In genomic region chr1:17494114-17494729, GRCh38 we compare ENCODE assay signal across 8 cellular contexts. TPM values are rescaled to one million over a fixed set of nuclear protein-coding genes. Genes with fewer than 3 reads are reported as not detected.
DNase-seq lines count a peak whose midpoint lies in the region; ATAC-seq and TF ChIP-seq lines count a peak whose summit lies in the region.

No MANE protein-coding gene starts in this region.

- H3K4me3 Mint-ChIP-seq in CD14-positive monocyte (no peak overlapping the region), nephron (no peak overlapping the region)

- H3K4me1 ChIP-seq in OCI-LY3 (ENCODE audit: low read length) (no peaks in the 10 kb centered on the region), esophagus muscularis mucosa (no peaks in the 10 kb centered on the region)

- no peak for TF ChIP-seq POLR2A in esophagus muscularis mucosa (IDR thresholded peaks at IDR 0.05; ENCODE audit: low read depth)

- H2AFZ ChIP-seq in OCI-LY3 (ENCODE audit: low read depth, low read length): no peak overlapping the region

- no peaks in the 10 kb centered on the region for H3K27me3 ChIP-seq in OCI-LY3 (ENCODE audit: low read depth, low read length)
- H3K27me3 ChIP-seq in esophagus muscularis mucosa: no peaks in the 10 kb centered on the region

- no peak overlapping the region for H3K27ac Mint-ChIP-seq in CD14-positive monocyte
- H3K27ac Mint-ChIP-seq in nephron: no peak overlapping the region

- ATAC-seq in GM19397 (IDR thresholded peaks at IDR 0.05; ENCODE audit: unreplicated experiment): no peak

- no peak overlapping the region for H3K27ac ChIP-seq in OCI-LY3 (ENCODE audit: low read length)
- no peak overlapping the region for H3K27ac ChIP-seq in esophagus muscularis mucosa (replicated peaks in 1 of 4)

- no peaks in the 10 kb centered on the region for H4K20me1 ChIP-seq in OCI-LY3 (ENCODE audit: insufficient read depth, low read length)

- peaks cover 0 to 2% (median 0%) of the 10 kb centered on the region in 7 donors for H3K9me3 Mint-ChIP-seq in CD14-positive monocyte
- peaks cover 19% of the 10 kb centered on the region for H3K9me3 Mint-ChIP-seq in nephron

- H3K36me3 ChIP-seq in OCI-LY3 (replicated peaks; ENCODE audit: low read depth, low read length): no peaks in the 10 kb centered on the region
- no peaks in the 10 kb centered on the region for H3K36me3 ChIP-seq in esophagus muscularis mucosa

- intact Hi-C loops in CD14-positive monocyte (cut with micrococcal nuclease) (loop anchor here (2.0 to 10.0 kb wide), 4 partner anchors 113 to 608 kb away; no protein-coding TSS in a partner anchor), esophagus muscularis mucosa (cut with DNase I) (loop anchor here (5.0 to 10.0 kb wide), 4 partner anchors 72 to 1083 kb away; no protein-coding TSS in a partner anchor)

- H3K36me3 Mint-ChIP-seq in CD14-positive monocyte: no peaks in the 10 kb centered on the region
- no peaks in the 10 kb centered on the region for H3K36me3 Mint-ChIP-seq in nephron (ENCODE audit: low read depth)

- TF ChIP-seq EP300 in esophagus muscularis mucosa (IDR thresholded peaks at IDR 0.05): no peak

- WGBS in esophagus muscularis mucosa: 25% methylated on average over 4 of the region's 5 CpGs

- H3K9ac ChIP-seq in OCI-LY3 (ENCODE audit: low read length): no peak overlapping the region

- peak; percentile 57 for DNase-seq in CD14-positive monocyte (ENCODE audit: low spot score)
- peak; percentile 56 for DNase-seq in HFF-Myc (ENCODE audit: extremely low read depth, low read depth)
- peak; percentile 59 for DNase-seq in activated T-cell treated with anti-CD3 and anti-CD28 coated beads for 24 hours (ENCODE audit: low read depth)
- no peak for DNase-seq in esophagus muscularis mucosa (ENCODE audit: extremely low spot score)
- DNase-seq in stimulated activated naive CD4-positive, alpha-beta T cell treated with Interleukin-2 at 50 U/mL for 16 hours (lab: John Stamatoyannopoulos, UW): peak; percentile 48

- H3K27me3 Mint-ChIP-seq in CD14-positive monocyte (ENCODE audit: low read depth in 3 of 3): peaks cover 5 to 15% (median 14%) of the 10 kb centered on the region in 3 donors
- H3K27me3 Mint-ChIP-seq in nephron (ENCODE audit: low read depth): peaks cover 11% of the 10 kb centered on the region

- H3K4me1 Mint-ChIP-seq in CD14-positive monocyte: no peaks in the 10 kb centered on the region
- peaks cover 6% of the 10 kb centered on the region for H3K4me1 Mint-ChIP-seq in nephron

- TF ChIP-seq CTCF in CD14-positive monocyte (IDR thresholded peaks at IDR 0.05) (peak; percentile 97), HFF-Myc (IDR thresholded peaks at IDR 0.05; ENCODE audit: low read depth, low read length, missing control alignments) (peak; percentile 98), OCI-LY3 (IDR thresholded peaks at IDR 0.05; ENCODE audit: low read depth, low read length) (peak; percentile 87), esophagus muscularis mucosa (IDR thresholded peaks at IDR 0.05) (peak; percentile 81 to 93 (median 83)), nephron (IDR thresholded peaks at IDR 0.05; ENCODE audit: unreplicated experiment in 3 of 3) (peak; percentile 72 to 82 (median 79))

- H3K9me3 ChIP-seq in OCI-LY3 (ENCODE audit: insufficient read depth, low read length): no peaks in the 10 kb centered on the region
- H3K9me3 ChIP-seq in esophagus muscularis mucosa: no peaks in the 10 kb centered on the region

- H3K4me3 ChIP-seq in HFF-Myc (replicated peaks; ENCODE audit: low read depth, low read length) (no peak overlapping the region), OCI-LY3 (ENCODE audit: low read length) (no peak overlapping the region), esophagus muscularis mucosa (no peak overlapping the region)

- H3K4me2 ChIP-seq in OCI-LY3 (ENCODE audit: low read length): no peak overlapping the region

- no peaks in the 10 kb centered on the region for H3K79me2 ChIP-seq in OCI-LY3 (ENCODE audit: low read length)

RNA-seq across cellular contexts. Expression of gene ARHGEF10L, which starts 45.3 kb away (rescaled TPM):
- 10 to 100 TPM; 20.7 to 23.7 TPM for polyA plus RNA-seq in CD14-positive monocyte
- 10 to 100 TPM; 46.6 to 93.0 (median 66.9) TPM for total RNA-seq in esophagus muscularis mucosa

RNA-seq across cellular contexts. Expression of gene RCC2, which starts 54.7 kb away (rescaled TPM):
- 10 to 100 TPM; 22.3 to 40.9 TPM for polyA plus RNA-seq in CD14-positive monocyte
- 10 to 100 TPM; 12.0 to 22.6 (median 20.5) TPM for total RNA-seq in esophagus muscularis mucosa
